Comparison of ENCODE assay signal across 8 cellular contexts in genomic region chr5:54785729-54786548, GRCh38.
DNase-seq lines count a peak whose midpoint lies in the region; ATAC-seq and TF ChIP-seq lines count a peak whose summit lies in the region.

No MANE protein-coding gene starts in this region.

- TF ChIP-seq CTCF in choroid plexus epithelial cell (conservative IDR thresholded peaks at IDR 0.05; ENCODE audit: low read depth, low read length) (no peak), osteocyte (IDR thresholded peaks at IDR 0.05) (no peak)

- peak; percentile 84 for ATAC-seq in GM19468 (IDR thresholded peaks at IDR 0.05; ENCODE audit: extremely low read depth, unreplicated experiment)

- peaks cover 16% of the 10 kb centered on the region for H3K9me3 Mint-ChIP-seq in osteocyte (ENCODE audit: unreplicated experiment)

- no peak overlapping the region for H3K27ac Mint-ChIP-seq in osteocyte (ENCODE audit: unreplicated experiment)

- H3K4me1 Mint-ChIP-seq in osteocyte (ENCODE audit: unreplicated experiment), result peaks cover 5% of the 10 kb centered on the region

- POLR2A ChIA-PET in HEK293T (lab: Yijun Ruan, JAX), result no interaction called here

- no peaks in the 10 kb centered on the region for H3K36me3 Mint-ChIP-seq in osteocyte (ENCODE audit: unreplicated experiment)

- no peak overlapping the region for H3K4me3 Mint-ChIP-seq in osteocyte (ENCODE audit: unreplicated experiment)

- DNase-seq in HUDEP-2 (lab: John Stamatoyannopoulos, UW; ENCODE audit: unreplicated experiment in 76 of 76) (peak in 50 of 76 experiments; percentile 1 to 73 (median 20)), choroid plexus epithelial cell (ENCODE audit: low read depth) (peak; percentile 23), nucleus accumbens (lab: John Stamatoyannopoulos, UW) (peak in 44 of 56 donors; percentile 2 to 70 (median 26)), NAMALWA (ENCODE audit: low spot score) (no peak), HEK293T (ENCODE audit: extremely low spot score) (no peak), activated gamma-delta T cell (lab: John Stamatoyannopoulos, UW) (no peak), osteocyte (ENCODE audit: extremely low spot score, unreplicated experiment) (no peak)

- H3K27me3 Mint-ChIP-seq in osteocyte (ENCODE audit: unreplicated experiment), result peaks cover 10% of the 10 kb centered on the region

- CTCF ChIA-PET in HEK293T (lab: Yijun Ruan, JAX), result no interaction called here

- H3K4me3 ChIP-seq in choroid plexus epithelial cell (ENCODE audit: low read depth, low read length), result no peak overlapping the region

TF ChIP-seq in HEK293T, 16 proteins besides CTCF, POLR2A, EP300 and RAD21:
- TF ChIP-seq ARNT (IDR thresholded peaks at IDR 0.05) (no peak), PKNOX1 (IDR thresholded peaks at IDR 0.05) (no peak), L3MBTL2 (conservative IDR thresholded peaks at IDR 0.05) (no peak), FOXK2 (IDR thresholded peaks at IDR 0.05) (no peak), CTBP1 (IDR thresholded peaks at IDR 0.05; ENCODE audit: borderline replicate concordance) (no peak), ZNF384 (IDR thresholded peaks at IDR 0.05) (no peak), NFRKB (IDR thresholded peaks at IDR 0.05) (no peak), FOXM1 (IDR thresholded peaks at IDR 0.05; ENCODE audit: borderline replicate concordance) (no peak), FOXA1 (IDR thresholded peaks at IDR 0.05) (no peak), HDGF (IDR thresholded peaks at IDR 0.05; ENCODE audit: borderline replicate concordance) (no peak), SUZ12 (IDR thresholded peaks at IDR 0.05) (no peak), ELF4 (IDR thresholded peaks at IDR 0.05) (no peak), SP1 (IDR thresholded peaks at IDR 0.05) (no peak), LEF1 (IDR thresholded peaks at IDR 0.05; ENCODE audit: borderline replicate concordance) (no peak), TARDBP (IDR thresholded peaks at IDR 0.05) (no peak), BHLHE40 (IDR thresholded peaks at IDR 0.05; ENCODE audit: borderline replicate concordance) (no peak)

Comparison
In these comparisons a context has a peak if more than half of its experiments do, and no peak if none do; other contexts are left out.
1. DNase-seq: peak in HUDEP-2 (50 of 76), choroid plexus epithelial cell (single experiment) and nucleus accumbens (44 of 56); none in NAMALWA (single experiment), HEK293T (single experiment), activated gamma-delta T cell (single experiment) and osteocyte (single experiment).